Comparison of ENCODE assay signal across 1 cellular context in the genomic region with DNA sequence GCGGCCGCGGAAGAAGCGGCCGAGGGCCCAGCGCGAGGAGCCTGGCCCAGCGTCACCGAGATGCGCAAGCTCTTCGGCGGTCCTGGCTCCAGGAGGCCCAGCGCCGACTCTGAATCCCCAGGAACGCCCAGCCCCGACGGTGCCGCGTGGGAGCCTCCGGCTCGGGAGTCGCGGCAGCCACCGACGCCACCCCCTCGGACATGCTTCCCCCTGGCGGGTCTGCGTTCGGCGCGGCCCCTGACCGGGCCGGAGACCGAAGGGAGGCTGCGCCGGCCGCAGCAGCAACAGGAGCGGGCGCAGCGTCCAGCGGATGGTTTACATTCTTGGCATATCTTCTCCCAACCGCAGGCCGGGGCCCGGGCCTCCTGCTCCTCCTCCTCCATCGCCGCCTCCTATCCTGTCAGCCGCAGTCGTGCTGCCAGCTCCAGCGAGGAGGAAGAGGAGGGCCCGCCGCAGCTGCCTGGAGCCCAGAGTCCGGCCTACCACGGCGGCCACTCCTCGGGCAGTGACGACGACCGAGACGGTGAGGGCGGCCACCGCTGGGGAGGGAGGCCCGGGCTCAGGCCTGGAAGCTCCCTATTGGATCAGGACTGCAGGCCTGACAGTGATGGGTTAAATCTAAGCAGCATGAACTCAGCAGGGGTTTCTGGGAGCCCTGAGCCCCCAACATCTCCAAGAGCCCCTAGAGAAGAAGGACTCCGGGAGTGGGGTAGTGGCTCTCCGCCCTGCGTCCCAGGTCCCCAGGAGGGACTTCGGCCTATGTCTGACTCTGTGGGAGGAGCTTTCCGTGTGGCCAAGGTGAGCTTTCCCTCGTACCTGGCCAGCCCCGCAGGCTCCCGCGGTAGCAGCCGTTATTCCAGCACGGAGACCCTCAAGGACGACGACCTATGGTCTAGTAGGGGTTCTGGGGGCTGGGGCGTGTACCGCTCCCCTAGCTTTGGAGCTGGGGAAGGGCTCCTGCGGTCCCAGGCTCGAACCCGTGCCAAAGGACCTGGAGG.
TF ChIP-seq lines count a peak whose summit lies in the region.

No MANE protein-coding gene starts in this region.

TF ChIP-seq in WTC11, 78 proteins besides CTCF, POLR2A, EP300 and RAD21 (continued from another document):
- TF ChIP-seq ZBTB43 (CRISPR knock-in tag; IDR thresholded peaks at IDR 0.05) (no peak), NR2C2 (CRISPR knock-in tag; IDR thresholded peaks at IDR 0.05) (no peak), NFYB (CRISPR knock-in tag; conservative IDR thresholded peaks at IDR 0.05; ENCODE audit: low read depth) (no peak), SP1 (CRISPR knock-in tag; conservative IDR thresholded peaks at IDR 0.05) (peak; percentile 37; the same call in 1 of the 2 replicates), GABPB1 (CRISPR knock-in tag; IDR thresholded peaks at IDR 0.05) (peak; percentile 22; the same call in 1 of the 2 replicates)
